ENCODE assay signal across 34 cellular contexts in genomic region chr4:7421356-7422097, GRCh38. TPM values are rescaled to one million over a fixed set of nuclear protein-coding genes. Genes with fewer than 3 reads are reported as not detected.
DNase-seq lines count a peak whose midpoint lies in the region; ATAC-seq, FAIRE-seq and TF ChIP-seq lines count a peak whose summit lies in the region.
"Had no signal": no experiment of that assay in that cellular context is flagged by ENCODE, and none has a peak within 500 bp of the region (broad histone marks: within the 10 kb centered on the region; RNA-seq: fewer than 3 reads in every experiment).

No MANE protein-coding gene starts in this region.

- H3K27me3 Mint-ChIP-seq in activated CD4-positive, alpha-beta T cell treated with anti-CD3 and anti-CD28 coated beads for 36 hours = no peaks in the 10 kb centered on the region
- no peaks in the 10 kb centered on the region for H3K27me3 Mint-ChIP-seq in activated CD4-positive, alpha-beta T cell treated with anti-CD3 and anti-CD28 coated beads, Interleukin-2, amount 10 ng/mL, durations not matched to agents 24 days and 14 days
- peaks cover 4% of the 10 kb centered on the region for H3K27me3 Mint-ChIP-seq in activated CD4-positive, alpha-beta memory T cell treated with anti-CD3 and anti-CD28 coated beads for 36 hours
- H3K27me3 Mint-ChIP-seq: stimulated activated naive CD8-positive, alpha-beta T cell treated with anti-CD3 and anti-CD28 coated beads, Interleukin-15, Interleukin-2, amounts not matched to agents 100 ng/mL and 50 ng/mL, for 24 hours had no signal

- no peak overlapping the region for H2BK12ac ChIP-seq in neuronal stem cell (ENCODE audit: low read length)

- H4K8ac ChIP-seq in neuronal stem cell (ENCODE audit: low read depth, low read length) = no peak overlapping the region

- H3K4me3 Mint-ChIP-seq in activated CD4-positive, alpha-beta T cell treated with anti-CD3 and anti-CD28 coated beads for 36 hours = no peak overlapping the region
- no peak overlapping the region for H3K4me3 Mint-ChIP-seq in activated CD4-positive, alpha-beta T cell treated with anti-CD3 and anti-CD28 coated beads, Interleukin-2, amount 10 ng/mL, durations not matched to agents 24 days and 14 days
- no peak overlapping the region for H3K4me3 Mint-ChIP-seq in activated CD4-positive, alpha-beta memory T cell treated with anti-CD3 and anti-CD28 coated beads for 36 hours
- H3K4me3 Mint-ChIP-seq: activated T-helper 17 cell treated with anti-CD3 and anti-CD28 coated beads, Interleukin-2, amount 50 U/mL, for 72 hours; CD4-positive, alpha-beta T cell; stimulated activated naive CD8-positive, alpha-beta T cell treated with anti-CD3 and anti-CD28 coated beads, Interleukin-15, Interleukin-2, amounts not matched to agents 100 ng/mL and 50 ng/mL, for 24 hours had no signal

- H3K27me3 ChIP-seq in right lobe of liver = no peaks in the 10 kb centered on the region
- H3K27me3 ChIP-seq in HepG2 (ENCODE audit: control insufficient read depth in 1 of 2, insufficient read depth in 2 of 2, low read length in 2 of 2) = peaks cover 7 to 23% of the 10 kb centered on the region in 2 experiments; a peak in 4 of 5 replicates
- H3K27me3 ChIP-seq in neuronal stem cell (ENCODE audit: control insufficient read depth in 3 of 3, insufficient read depth in 3 of 3, low read depth in 1 of 3, low read length in 3 of 3) = no peaks in the 10 kb centered on the region
- H3K27me3 ChIP-seq in upper lobe of right lung = no peaks in the 10 kb centered on the region
- peaks cover 3% of the 10 kb centered on the region; the same call in 1 of the 2 replicates for H3K27me3 ChIP-seq in GM23248 (replicated peaks; ENCODE audit: insufficient read depth)
- H3K27me3 ChIP-seq: SJSA1, thyroid gland had no signal

- H3K79me2 ChIP-seq in HepG2 (ENCODE audit: insufficient read depth, low read length) (no peaks in the 10 kb centered on the region), GM23248 (ENCODE audit: insufficient read depth) (no peaks in the 10 kb centered on the region)

- H3K9ac ChIP-seq in HepG2 (ENCODE audit: insufficient read depth, low read depth, low read length) (no peak overlapping the region), neuronal stem cell (ENCODE audit: low read depth, low read length, poor library complexity) (no peak overlapping the region), GM23248 (no peak overlapping the region)

- no peak overlapping the region for H3K27ac Mint-ChIP-seq in activated CD4-positive, alpha-beta T cell treated with anti-CD3 and anti-CD28 coated beads for 36 hours
- no peak overlapping the region for H3K27ac Mint-ChIP-seq in activated CD4-positive, alpha-beta T cell treated with anti-CD3 and anti-CD28 coated beads, Interleukin-2, amount 10 ng/mL, durations not matched to agents 24 days and 14 days
- H3K27ac Mint-ChIP-seq in activated CD4-positive, alpha-beta memory T cell treated with anti-CD3 and anti-CD28 coated beads for 36 hours = no peak overlapping the region
- H3K27ac Mint-ChIP-seq: activated T-helper 17 cell treated with anti-CD3 and anti-CD28 coated beads, Interleukin-2, amount 50 U/mL, for 72 hours; CD4-positive, alpha-beta T cell; stimulated activated naive CD8-positive, alpha-beta T cell treated with anti-CD3 and anti-CD28 coated beads, Interleukin-15, Interleukin-2, amounts not matched to agents 100 ng/mL and 50 ng/mL, for 24 hours had no signal

- WGBS in right lobe of liver (ENCODE audit: insufficient coverage, low coverage, low lambda C conversion rate, missing lambda C conversion rate) = 63% methylated on average over 8 of the region's 20 CpGs
- 67% methylated on average over 4 of the region's 20 CpGs for WGBS in HepG2 (ENCODE audit: low lambda C conversion rate)
- WGBS in neuronal stem cell (ENCODE audit: extremely low coverage in 2 of 2, insufficient read length in 2 of 2, insufficient replicate concordance in 1 of 2), 2 donors = no CpG with 5 or more reads among the region's 20 CpGs
- 67 to 73% methylated on average over 16 to 19 of the region's 20 CpGs for WGBS in GM23248 (ENCODE audit: low coverage in 1 of 2, low lambda C conversion rate in 2 of 2, missing lambda C conversion rate in 2 of 2), 2 experiments

- no peak overlapping the region for H2AK5ac ChIP-seq in neuronal stem cell (ENCODE audit: low read depth, low read length)

- H3K4me2 ChIP-seq in HepG2 (ENCODE audit: low read depth, low read length) (no peak overlapping the region), neuronal stem cell (ENCODE audit: insufficient read depth, low read length, poor library complexity, severe bottlenecking) (no peak overlapping the region), GM23248 (ENCODE audit: unreplicated experiment) (no peak overlapping the region)

- no TSS peak for BruUV-seq in HepG2 (replicated peaks; lab: Mats Ljungman, UMichigan)

- peaks cover 2% of the 10 kb centered on the region for H3K79me1 ChIP-seq in neuronal stem cell (ENCODE audit: low read depth, low read length)

- no peaks in the 10 kb centered on the region for H3K9me3 ChIP-seq in right lobe of liver
- no peaks in the 10 kb centered on the region for H3K9me3 ChIP-seq in HepG2 (ENCODE audit: low read length)
- peaks cover 0 to 3% of the 10 kb centered on the region in 2 donors for H3K9me3 ChIP-seq in neuronal stem cell (replicated peaks in 1 of 2; ENCODE audit: control insufficient read depth in 2 of 2, insufficient read depth in 1 of 2, low read depth in 1 of 2, low read length in 2 of 2)
- H3K9me3 ChIP-seq in upper lobe of right lung = no peaks in the 10 kb centered on the region
- no peaks in the 10 kb centered on the region for H3K9me3 ChIP-seq in GM23248 (ENCODE audit: low read depth)
- H3K9me3 ChIP-seq: lower lobe of right lung, mucosa of descending colon, psoas muscle, SJSA1, thyroid gland had no signal

- TF ChIP-seq POLR2A in right lobe of liver (IDR thresholded peaks at IDR 0.05) (no peak), HepG2 (IDR thresholded peaks at IDR 0.05; ENCODE audit: insufficient read depth in 1 of 2, low read depth in 2 of 2, low read length in 2 of 2) (no peak)

- no peaks in the 10 kb centered on the region for H3K9me2 ChIP-seq in GM23248 (ENCODE audit: insufficient read depth)

- in situ Hi-C loops in HepG2 (cut with HindIII; ENCODE audit: extremely low pct_ligation_motif_present, low pct_unique_long_range_greater_than_20kb) = no loop called here
- in situ Hi-C loops in GM23248 (cut with MboI) = no loop called here

- peak overlapping the region; percentile 74 for H3K23ac ChIP-seq in neuronal stem cell (ENCODE audit: low read depth, low read length, poor library complexity)

- no peaks in the 10 kb centered on the region for H3F3A ChIP-seq in GM23248 (ENCODE audit: insufficient read depth)

- H3K36me3 ChIP-seq in right lobe of liver (no peaks in the 10 kb centered on the region), HepG2 (replicated peaks in 1 of 2; ENCODE audit: control insufficient read depth in 1 of 2, insufficient read depth in 2 of 2, low read length in 2 of 2) (no peaks in the 10 kb centered on the region), neuronal stem cell (replicated peaks in 1 of 2; ENCODE audit: control insufficient read depth in 2 of 2, insufficient read depth in 2 of 2, low read length in 2 of 2) (no peaks in the 10 kb centered on the region), upper lobe of right lung (no peaks in the 10 kb centered on the region), GM23248 (ENCODE audit: low read depth) (no peaks in the 10 kb centered on the region)
- H3K36me3 ChIP-seq: lower lobe of right lung, SJSA1, thyroid gland had no signal

- TF ChIP-seq RAD21 in HepG2 (CRISPR knock-in tag; IDR thresholded peaks at IDR 0.05) = no peak

- intact Hi-C loops in activated CD4-positive, alpha-beta T cell treated with anti-CD3 and anti-CD28 coated beads for 36 hours (cut with DNase I, micrococcal nuclease) = no loop called here
- intact Hi-C loops in activated CD4-positive, alpha-beta T cell treated with anti-CD3 and anti-CD28 coated beads, Interleukin-2, amount 10 ng/mL, durations not matched to agents 24 days and 14 days (cut with micrococcal nuclease) = no loop called here
- intact Hi-C loops in right lobe of liver (cut with DNase I) (loop anchor here in 1 of 2 donors (10.0 kb wide), 1 partner anchor 47 kb away; no protein-coding TSS in a partner anchor), HepG2 (cut with micrococcal nuclease; ENCODE audit: unreplicated experiment) (no loop called here), upper lobe of right lung (cut with DNase I) (no loop called here)
- intact Hi-C loops in activated CD4-positive, alpha-beta memory T cell treated with anti-CD3 and anti-CD28 coated beads for 36 hours (cut with micrococcal nuclease) = no loop called here

- H2BK5ac ChIP-seq in neuronal stem cell (ENCODE audit: low read length) = no peak overlapping the region

- peaks cover 8% of the 10 kb centered on the region for H3K9me3 Mint-ChIP-seq in activated CD4-positive, alpha-beta T cell treated with anti-CD3 and anti-CD28 coated beads for 36 hours (ENCODE audit: low read depth)
- H3K9me3 Mint-ChIP-seq in activated CD4-positive, alpha-beta T cell treated with anti-CD3 and anti-CD28 coated beads, Interleukin-2, amount 10 ng/mL, durations not matched to agents 24 days and 14 days = peaks cover 9% of the 10 kb centered on the region
- peaks cover 14% of the 10 kb centered on the region for H3K9me3 Mint-ChIP-seq in activated CD4-positive, alpha-beta memory T cell treated with anti-CD3 and anti-CD28 coated beads for 36 hours
- H3K9me3 Mint-ChIP-seq: CD4-positive, alpha-beta T cell had no signal

- peak overlapping the region; percentile 77 for H3K18ac ChIP-seq in neuronal stem cell (ENCODE audit: low read length)

- no peak for ATAC-seq in activated CD4-positive, alpha-beta T cell treated with anti-CD3 and anti-CD28 coated beads for 36 hours
- no peak for ATAC-seq in right lobe of liver
- no peak for ATAC-seq in HepG2
- ATAC-seq in upper lobe of right lung = no peak
- ATAC-seq: activated T-helper 17 cell treated with anti-CD3 and anti-CD28 coated beads, Interleukin-2, amount 50 U/mL, for 72 hours; GM12878; mucosa of descending colon; psoas muscle had no signal

- H4K91ac ChIP-seq in neuronal stem cell (ENCODE audit: low read depth, low read length, poor library complexity) = peak overlapping the region; percentile 34

- H3K14ac ChIP-seq in neuronal stem cell (ENCODE audit: low read length) = peak overlapping the region; percentile 48

- H4K20me1 ChIP-seq in HepG2 (ENCODE audit: insufficient read depth, low read length) = no peaks in the 10 kb centered on the region
- no peaks in the 10 kb centered on the region for H4K20me1 ChIP-seq in GM23248 (ENCODE audit: insufficient read depth)

- peak; percentile 1 for DNase-seq in activated CD4-positive, alpha-beta T cell treated with anti-CD3 and anti-CD28 coated beads for 36 hours
- no peak for DNase-seq in activated CD4-positive, alpha-beta T cell treated with anti-CD3 and anti-CD28 coated beads, Interleukin-2, amount 10 ng/mL, durations not matched to agents 24 days and 14 days
- peak in 2 of 3 donors; percentile 8 to 33 for DNase-seq in right lobe of liver
- DNase-seq in HepG2 (ENCODE audit: low spot score) = no peak
- no peak for DNase-seq in neuronal stem cell (ENCODE audit: low spot score)
- peak; percentile 49 for DNase-seq in upper lobe of right lung
- no peak for DNase-seq in GM23248
- no peak for DNase-seq in activated CD4-positive, alpha-beta memory T cell treated with anti-CD3 and anti-CD28 coated beads for 36 hours
- DNase-seq: CD4-positive, alpha-beta T cell; central memory CD4-positive, alpha-beta T cell; DMS 273 treated with DMSO at 0.1 percent for 48 hours; EL; Kasumi-1; MV-4-11; NCI-H1436 treated with DMSO at 0.1 percent for 48 hours; NCI-H2107; NCI-H774 had no signal

- FAIRE-seq in HepG2 (lab: Jason Lieb, UNC) = no peak
- FAIRE-seq: endothelial cell of umbilical vein, GM12878, RCC 7860 had no signal

- H2AFZ ChIP-seq in HepG2 (ENCODE audit: low read length) = no peak overlapping the region
- H2AFZ ChIP-seq in neuronal stem cell (ENCODE audit: low read length) = no peak overlapping the region
- H2AFZ ChIP-seq in GM23248 = no peak overlapping the region

- H3K36me3 Mint-ChIP-seq in activated CD4-positive, alpha-beta T cell treated with anti-CD3 and anti-CD28 coated beads for 36 hours (ENCODE audit: low read depth) = no peaks in the 10 kb centered on the region
- no peaks in the 10 kb centered on the region for H3K36me3 Mint-ChIP-seq in activated CD4-positive, alpha-beta T cell treated with anti-CD3 and anti-CD28 coated beads, Interleukin-2, amount 10 ng/mL, durations not matched to agents 24 days and 14 days (ENCODE audit: low read depth)
- H3K36me3 Mint-ChIP-seq in activated CD4-positive, alpha-beta memory T cell treated with anti-CD3 and anti-CD28 coated beads for 36 hours = no peaks in the 10 kb centered on the region

- TF ChIP-seq EP300 in HepG2 (IDR thresholded peaks at IDR 0.05; ENCODE audit: low read depth in 2 of 2, low read length in 2 of 2) (no peak), HepG2 (CRISPR knock-in tag; IDR thresholded peaks at IDR 0.05; ENCODE audit: borderline replicate concordance) (no peak)

- CTCF ChIA-PET in activated CD4-positive, alpha-beta T cell treated with anti-CD3 and anti-CD28 coated beads for 36 hours (lab: Charles Lee) = no interaction called here
- CTCF ChIA-PET in HepG2 (lab: Yijun Ruan, JAX; ENCODE audit: low intra/inter-chr PET ratio, low total read pairs) = no interaction called here
- CTCF ChIA-PET in activated CD4-positive, alpha-beta memory T cell treated with anti-CD3 and anti-CD28 coated beads for 36 hours (lab: Charles Lee) = no interaction called here

- H2BK120ac ChIP-seq in neuronal stem cell (ENCODE audit: low read depth, low read length) = no peak overlapping the region

- POLR2A ChIA-PET in activated CD4-positive, alpha-beta T cell treated with anti-CD3 and anti-CD28 coated beads for 36 hours (lab: Charles Lee) = no interaction called here
- POLR2A ChIA-PET in HepG2 (lab: Yijun Ruan, JAX) = no interaction called here
- POLR2A ChIA-PET in activated CD4-positive, alpha-beta memory T cell treated with anti-CD3 and anti-CD28 coated beads for 36 hours (lab: Charles Lee) = no interaction called here

- H3K27ac ChIP-seq in right lobe of liver (no peak overlapping the region), HepG2 (ENCODE audit: extremely low read length, insufficient read depth, low read length) (no peak overlapping the region), neuronal stem cell (replicated peaks; ENCODE audit: low read length) (no peak overlapping the region), upper lobe of right lung (no peak overlapping the region), GM23248 (no peak overlapping the region)
- H3K27ac ChIP-seq: HL-60, lower lobe of right lung, psoas muscle, SJSA1 had no signal

- H3K4me1 Mint-ChIP-seq in activated CD4-positive, alpha-beta T cell treated with anti-CD3 and anti-CD28 coated beads for 36 hours = no peaks in the 10 kb centered on the region
- no peaks in the 10 kb centered on the region for H3K4me1 Mint-ChIP-seq in activated CD4-positive, alpha-beta T cell treated with anti-CD3 and anti-CD28 coated beads, Interleukin-2, amount 10 ng/mL, durations not matched to agents 24 days and 14 days
- H3K4me1 Mint-ChIP-seq in activated CD4-positive, alpha-beta memory T cell treated with anti-CD3 and anti-CD28 coated beads for 36 hours (ENCODE audit: low read depth) = no peaks in the 10 kb centered on the region
- H3K4me1 Mint-ChIP-seq: activated T-helper 17 cell treated with anti-CD3 and anti-CD28 coated beads, Interleukin-2, amount 50 U/mL, for 72 hours had no signal

- H3K4me1 ChIP-seq in right lobe of liver = no peaks in the 10 kb centered on the region
- H3K4me1 ChIP-seq in HepG2 (ENCODE audit: insufficient read depth, low read length) = peaks cover 9% of the 10 kb centered on the region
- H3K4me1 ChIP-seq in neuronal stem cell (ENCODE audit: control insufficient read depth in 2 of 2, insufficient read depth in 1 of 2, low read depth in 1 of 2, low read length in 2 of 2) = no peaks in the 10 kb centered on the region
- no peaks in the 10 kb centered on the region for H3K4me1 ChIP-seq in upper lobe of right lung
- H3K4me1 ChIP-seq in GM23248 (ENCODE audit: insufficient read depth) = no peaks in the 10 kb centered on the region
- H3K4me1 ChIP-seq: lower lobe of right lung, psoas muscle, SJSA1 had no signal

- peak overlapping the region; percentile 1 for H2BK15ac ChIP-seq in neuronal stem cell (ENCODE audit: low read length)

- no peak overlapping the region for H3K4me3 ChIP-seq in right lobe of liver
- no peak overlapping the region for H3K4me3 ChIP-seq in HepG2 (replicated peaks in 1 of 3; ENCODE audit: insufficient read depth in 1 of 3, low read depth in 2 of 3, low read length in 3 of 3)
- H3K4me3 ChIP-seq in neuronal stem cell (ENCODE audit: low read length in 2 of 2) = no peak overlapping the region
- H3K4me3 ChIP-seq in upper lobe of right lung = no peak overlapping the region
- no peak overlapping the region for H3K4me3 ChIP-seq in GM23248
- H3K4me3 ChIP-seq: GM12878, lower lobe of right lung, mucosa of descending colon, psoas muscle, SJSA1, thyroid gland had no signal

- H3K4ac ChIP-seq in neuronal stem cell (ENCODE audit: low read length) = no peak overlapping the region

- TF ChIP-seq CTCF in right lobe of liver (IDR thresholded peaks at IDR 0.05) = no peak
- TF ChIP-seq CTCF in HepG2 (CRISPR knock-in tag; IDR thresholded peaks at IDR 0.05) = no peak
- no peak for TF ChIP-seq CTCF in upper lobe of right lung (IDR thresholded peaks at IDR 0.05)

RNA-seq across cellular contexts. Expression of gene PSAPL1, which starts 13.2 kb away (rescaled TPM):
- total RNA-seq in activated CD4-positive, alpha-beta T cell treated with anti-CD3 and anti-CD28 coated beads for 36 hours = not detected
- not detected in 2 replicates for total RNA-seq in activated CD4-positive, alpha-beta T cell treated with anti-CD3 and anti-CD28 coated beads, Interleukin-2, amount 10 ng/mL, durations not matched to agents 24 days and 14 days
- total RNA-seq in right lobe of liver (not detected), HepG2 (2016; rRNA removed; fragmentation: Illumina TruSeq; extraction: Trizol) (0.02 TPM in 1 of 2 replicates, not detected in the other), upper lobe of right lung (0.14 TPM)
- not detected in 2 replicates for total RNA-seq in HepG2 (2016; cell fraction: cytosol; rRNA removed; fragmentation: Illumina TruSeq; extraction: Trizol; ENCODE audit: low read depth)
- not detected in 2 replicates for total RNA-seq in HepG2 (2016; cell fraction: insoluble cytoplasmic fraction; rRNA removed; fragmentation: Illumina TruSeq; extraction: Trizol)
- total RNA-seq in HepG2 (2016; cell fraction: membrane; rRNA removed; fragmentation: Illumina TruSeq; extraction: Trizol) = not detected in 2 replicates
- total RNA-seq in HepG2 (2016; cell fraction: nucleus; rRNA removed; fragmentation: Illumina TruSeq; extraction: Trizol) = not detected in 2 replicates
- polyA plus RNA-seq in HepG2 (2011; rRNA removed) (0.16 and 0.20 TPM in 2 replicates), GM23248 (2016; fragmentation: Nextera tagmentation; extraction: Ambion mirVana) (not detected in 2 replicates)
- 0.09 and 0.17 TPM in 2 replicates for polyA plus RNA-seq in HepG2 (2011; cell fraction: cytosol; rRNA removed)
- 0.08 and 0.12 TPM in 2 replicates for polyA plus RNA-seq in HepG2 (2011; cell fraction: nucleus; rRNA removed)
- 0.03 and 0.04 TPM in 2 replicates for polyA plus RNA-seq in HepG2 (2012)
- not detected in 2 replicates for polyA plus RNA-seq in HepG2 (2016; cell fraction: cytosol; fragmentation: Illumina TruSeq; extraction: Trizol; ENCODE audit: low read depth)
- not detected in 2 replicates for polyA plus RNA-seq in HepG2 (2016; cell fraction: insoluble cytoplasmic fraction; fragmentation: Illumina TruSeq; extraction: Trizol; ENCODE audit: low read depth)
- not detected in 2 replicates for polyA plus RNA-seq in HepG2 (2016; cell fraction: membrane; fragmentation: Illumina TruSeq; extraction: Trizol; ENCODE audit: low read depth)
- not detected in 2 replicates for polyA plus RNA-seq in HepG2 (2016; cell fraction: nucleus; fragmentation: Illumina TruSeq; extraction: Trizol; ENCODE audit: insufficient read depth, low read depth)
- polyA minus RNA-seq in HepG2 (2011; rRNA and poly(A)+ RNA removed; ENCODE audit: low replicate concordance) = 0.14 TPM in 1 of 2 replicates, not detected in the other
- polyA minus RNA-seq in HepG2 (2011; cell fraction: cytosol; rRNA and poly(A)+ RNA removed) = 0.26 TPM in 1 of 2 replicates, not detected in the other
- polyA minus RNA-seq in HepG2 (2011; cell fraction: nucleus; rRNA and poly(A)+ RNA removed) = not detected in 2 replicates
- polyA plus RNA-seq in neuronal stem cell (2013, experiment 1 of 2) = 0.01 TPM
- not detected for polyA plus RNA-seq in neuronal stem cell (2013, experiment 2 of 2)
- not detected in 2 replicates for total RNA-seq in GM23248 (2014; rRNA removed; shearing (Covaris generic))
- total RNA-seq in activated CD4-positive, alpha-beta memory T cell treated with anti-CD3 and anti-CD28 coated beads for 36 hours = not detected
- total RNA-seq: A172; activated T-helper 17 cell treated with anti-CD3 and anti-CD28 coated beads, Interleukin-2, amount 50 U/mL, for 72 hours; CD4-positive, alpha-beta T cell; dermis microvascular lymphatic vessel endothelial cell; endothelial cell of umbilical vein; glomerular endothelial cell; GM12878; lower lobe of right lung; mucosa of descending colon; psoas muscle; SJSA1; skeletal muscle tissue; T-helper 1 cell treated with Interleukin-12 subunit alpha and Interleukin-12 subunit beta and Interleukin-4 antibody, amounts not matched to agents 30 ng/mL and 1 ng/mL, for 36 hours; thyroid gland had no signal
- polyA plus RNA-seq: endothelial cell of umbilical vein, GM12878, neural cell, psoas muscle had no signal

Comparison
In these comparisons a context has a peak if more than half of its experiments do, and no peak if none do; other contexts are left out.
1. DNase-seq: peak in activated CD4-positive, alpha-beta T cell treated with anti-CD3 and anti-CD28 coated beads for 36 hours (single experiment), right lobe of liver (2 of 3) and upper lobe of right lung (single experiment); none in activated CD4-positive, alpha-beta T cell treated with anti-CD3 and anti-CD28 coated beads, Interleukin-2, amount 10 ng/mL, durations not matched to agents 24 days and 14 days (single experiment), HepG2 (single experiment), neuronal stem cell (single experiment), GM23248 (single experiment) and activated CD4-positive, alpha-beta memory T cell treated with anti-CD3 and anti-CD28 coated beads for 36 hours (single experiment).